In genomic region chr9:14870086-14870485, GRCh38 we compare ENCODE assay signal across 27 cellular contexts. TPM values are rescaled to one million over a fixed set of nuclear protein-coding genes. Genes with fewer than 3 reads are reported as not detected.
"Had no signal": no experiment of that assay in that cellular context is flagged by ENCODE, and none has a peak within 500 bp of the region (broad histone marks: within the 10 kb centered on the region; RNA-seq: fewer than 3 reads in every experiment).

No MANE protein-coding gene starts in this region.

- DNase-seq: activated CD4-positive, CD25-positive, alpha-beta regulatory T cell; activated CD8-positive, alpha-beta memory T cell treated with anti-CD3 and anti-CD28 coated beads, Interleukin-2, amount 50 U/mL, for 4 hours; activated CD8-positive, alpha-beta T cell treated with anti-CD3 and anti-CD28 coated beads for 36 hours; activated gamma-delta T cell treated with Interleukin-2 at 50 U/mL for 16 hours; activated naive CD4-positive, alpha-beta T cell treated with anti-CD3 and anti-CD28 coated beads, Interleukin-2, amount 10 ng/mL, durations not matched to agents 7 days and 5 days; activated naive CD8-positive, alpha-beta T cell treated with anti-CD3 and anti-CD28 coated beads for 36 hours; activated T-cell treated with anti-CD3 and anti-CD28 coated beads, Interleukin-2, amount 50 U/mL, for 72 hours; cerebellar nuclear complex; Karpas-422; MM.1S; NCI-H1105; NCI-H146; NCI-H187 treated with DMSO at 0.1 percent for 48 hours; NCI-H2081 treated with DMSO at 0.1 percent for 48 hours; NCI-H226; NK-92 treated with Interleukin-12 subunit alpha and Interleukin-12 subunit beta, amount 100 ng/mL, for 24 hours; OCI-M1; RPMI8226; T-cell; T-helper 2 cell had no signal

- ATAC-seq: activated CD8-positive, alpha-beta T cell treated with anti-CD3 and anti-CD28 coated beads for 36 hours; activated T-cell treated with anti-CD3 and anti-CD28 coated beads, Interleukin-2, amount 50 U/mL, for 72 hours; K562; Panc1; Right ventricle myocardium inferior; T-cell had no signal

- H3K4me3 ChIP-seq: K562, SK-N-MC had no signal

- FAIRE-seq: K562 had no signal

- H3K27ac ChIP-seq: SK-N-MC, VCaP had no signal

RNA-seq across cellular contexts. Expression of gene FREM1, which starts 40.1 kb away (rescaled TPM):
- total RNA-seq: activated CD8-positive, alpha-beta T cell treated with anti-CD3 and anti-CD28 coated beads for 36 hours; activated naive CD8-positive, alpha-beta T cell treated with anti-CD3 and anti-CD28 coated beads for 36 hours; activated T-cell treated with anti-CD3 and anti-CD28 coated beads, Interleukin-2, amount 50 U/mL, for 72 hours; activated T-helper 2 cell treated with anti-CD3 and anti-CD28 coated beads, Interferon-gamma antibody, Interleukin-2, Interleukin-4, amounts not matched to agents 10 μg/mL and 5 μg/mL and 100 μg/mL, durations not matched to agents 14 hours and 24 hours and 36 hours; NCI-H460 had no signal
